In the genomic region with DNA sequence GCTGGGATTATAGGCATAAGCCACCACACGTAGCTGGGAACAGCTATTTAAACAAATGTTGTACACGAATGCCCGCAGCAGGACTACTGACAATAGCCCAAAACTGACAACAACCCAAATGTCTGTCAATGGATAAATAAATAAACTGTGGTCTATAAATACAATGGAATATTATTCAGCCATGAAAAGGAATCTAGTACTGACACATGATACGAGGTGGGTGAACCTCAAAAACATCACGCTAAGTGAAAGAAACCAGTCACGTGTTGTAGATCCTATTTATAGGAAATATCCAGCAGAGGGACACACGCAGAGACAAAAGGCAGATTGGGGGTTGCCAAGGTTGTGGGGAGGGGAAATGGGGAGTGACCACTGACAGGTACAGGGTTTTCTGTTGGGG, we compare ENCODE assay signal across 10 cellular contexts.
"Had no signal": no experiment of that assay in that cellular context is flagged by ENCODE, and none has a peak within 500 bp of the region (broad histone marks: within the 10 kb centered on the region; RNA-seq: fewer than 3 reads in every experiment).

No MANE protein-coding gene starts in this region.

- FAIRE-seq: H1, H54, HepG2 had no signal

- H3K4me3 Mint-ChIP-seq: GM23338, H9, HFFc6, IgD-negative memory B cell had no signal

- H3K36me3 Mint-ChIP-seq: IgD-negative memory B cell had no signal

- DNase-seq: H9, HCEC 1CT, HFFc6, KG1 had no signal

- H3K4me3 ChIP-seq: GM23338 had no signal

- H3K27ac Mint-ChIP-seq: GM23338, HFFc6, IgD-negative memory B cell had no signal

- H3K9me3 Mint-ChIP-seq: H9, HFFc6 had no signal

- ATAC-seq: GM23338, HepG2 had no signal

- H3K27ac ChIP-seq: HL-60 had no signal
